ENCODE assay signal across 8 cellular contexts in genomic region chr15:68553994-68554715, GRCh38. TPM values are rescaled to one million over a fixed set of nuclear protein-coding genes. Genes with fewer than 3 reads are reported as not detected.
DNase-seq lines count a peak whose midpoint lies in the region; ATAC-seq and TF ChIP-seq lines count a peak whose summit lies in the region.

No MANE protein-coding gene starts in this region.

- no peaks in the 10 kb centered on the region for H3K36me3 Mint-ChIP-seq in CD4-positive, alpha-beta T cell (ENCODE audit: low read depth)
- no peaks in the 10 kb centered on the region for H3K36me3 Mint-ChIP-seq in natural killer cell treated with Interleukin-12 subunit alpha and Interleukin-12 subunit beta and Interleukin-15 and Interleukin-18, amount 100 ng/mL, for 72 hours

- no peaks in the 10 kb centered on the region for H3K36me3 ChIP-seq in tibial artery

- TF ChIP-seq CTCF in CD4-positive, alpha-beta T cell (IDR thresholded peaks at IDR 0.05): peak; percentile 71
- TF ChIP-seq CTCF in epithelial cell of proximal tubule (conservative IDR thresholded peaks at IDR 0.05; ENCODE audit: low read depth, low read length) (peak; percentile 82), tibial artery (IDR thresholded peaks at IDR 0.05) (peak; percentile 60 to 69)

- ATAC-seq in CD4-positive, alpha-beta T cell (ENCODE audit: poor library complexity): no peak
- ATAC-seq in natural killer cell treated with Interleukin-12 subunit alpha and Interleukin-12 subunit beta and Interleukin-15 and Interleukin-18, amount 100 ng/mL, for 72 hours: peak in 1 of 2 donors; percentile 6
- ATAC-seq in HG02798 (IDR thresholded peaks at IDR 0.05; ENCODE audit: poor library complexity, unreplicated experiment): no peak

- peaks cover 7% of the 10 kb centered on the region for H3K4me1 Mint-ChIP-seq in CD4-positive, alpha-beta T cell (ENCODE audit: low read depth)
- peaks cover 6% of the 10 kb centered on the region in 2 donors for H3K4me1 Mint-ChIP-seq in natural killer cell treated with Interleukin-12 subunit alpha and Interleukin-12 subunit beta and Interleukin-15 and Interleukin-18, amount 100 ng/mL, for 72 hours (ENCODE audit: low read depth in 2 of 2)

- H3K27me3 ChIP-seq in CD4-positive, alpha-beta T cell (ENCODE audit: control insufficient read depth, insufficient read depth, low read length): peaks cover 30% of the 10 kb centered on the region
- H3K27me3 ChIP-seq in tibial artery: no peaks in the 10 kb centered on the region

- no peaks in the 10 kb centered on the region for H3K9me3 ChIP-seq in CD4-positive, alpha-beta T cell (ENCODE audit: control insufficient read depth, low read length)
- no peaks in the 10 kb centered on the region for H3K9me3 ChIP-seq in tibial artery

- POLR2A ChIA-PET in CD4-positive, alpha-beta T cell (lab: Charles Lee): no interaction called here

- DNase-seq in CD4-positive, alpha-beta T cell: peak; percentile 18 to 59 (median 47)
- DNase-seq in HPDE6-E6E7 (ENCODE audit: extremely low spot score): peak; percentile 45
- peak; percentile 23 for DNase-seq in NOMO-1 treated with dmso at 0.1 percent for 144 hours (lab: John Stamatoyannopoulos, UW; ENCODE audit: unreplicated experiment)
- peak; percentile 61 for DNase-seq in activated CD8-positive, alpha-beta memory T cell treated with anti-CD3 and anti-CD28 coated beads, Interleukin-2, amount 50 U/mL, for 4 hours
- DNase-seq in epithelial cell of proximal tubule (ENCODE audit: low read depth): no peak
- DNase-seq in natural killer cell treated with Interleukin-12 subunit alpha and Interleukin-12 subunit beta and Interleukin-15 and Interleukin-18, amount 100 ng/mL, for 72 hours (ENCODE audit: low spot score): peak; percentile 67
- peak in 1 of 2 donors; percentile 69 for DNase-seq in tibial artery

- no peaks in the 10 kb centered on the region for H3K9me3 Mint-ChIP-seq in CD4-positive, alpha-beta T cell
- no peaks in the 10 kb centered on the region for H3K9me3 Mint-ChIP-seq in natural killer cell treated with Interleukin-12 subunit alpha and Interleukin-12 subunit beta and Interleukin-15 and Interleukin-18, amount 100 ng/mL, for 72 hours

- CTCF ChIA-PET in CD4-positive, alpha-beta T cell (lab: Charles Lee): interaction anchor here (0.6 to 1.2 kb wide), 2 partner anchors 15 to 104 kb away, joined by 3 read pairs; no protein-coding TSS in a partner anchor

- H3K4me1 ChIP-seq in tibial artery: peaks cover 0 to 15% (median 8%) of the 10 kb centered on the region in 4 donors

- H3K27ac ChIP-seq in CD4-positive, alpha-beta T cell (ENCODE audit: low read depth, low read length): no peak overlapping the region
- no peak overlapping the region for H3K27ac ChIP-seq in tibial artery

- intact Hi-C loops in CD4-positive, alpha-beta T cell (cut with DNase I, micrococcal nuclease): loop anchor here in 1 of 2 experiments (5.0 kb wide), 2 partner anchors 247 to 302 kb away; no protein-coding TSS in a partner anchor
- intact Hi-C loops in tibial artery (cut with DNase I; ENCODE audit: low total_unique reads): loop anchor here (10.0 kb wide), 1 partner anchor 249 kb away; no protein-coding TSS in a partner anchor

- no peak overlapping the region for H3K27ac Mint-ChIP-seq in CD4-positive, alpha-beta T cell
- no peak overlapping the region for H3K27ac Mint-ChIP-seq in natural killer cell treated with Interleukin-12 subunit alpha and Interleukin-12 subunit beta and Interleukin-15 and Interleukin-18, amount 100 ng/mL, for 72 hours

- peaks cover 74% of the 10 kb centered on the region for H3K27me3 Mint-ChIP-seq in CD4-positive, alpha-beta T cell
- peaks cover 46 to 53% of the 10 kb centered on the region in 2 donors for H3K27me3 Mint-ChIP-seq in natural killer cell treated with Interleukin-12 subunit alpha and Interleukin-12 subunit beta and Interleukin-15 and Interleukin-18, amount 100 ng/mL, for 72 hours

- H3K4me3 ChIP-seq in epithelial cell of proximal tubule (ENCODE audit: low read depth, low read length) (no peak overlapping the region), tibial artery (no peak overlapping the region)

- no peak overlapping the region for H3K4me3 Mint-ChIP-seq in CD4-positive, alpha-beta T cell
- no peak overlapping the region for H3K4me3 Mint-ChIP-seq in natural killer cell treated with Interleukin-12 subunit alpha and Interleukin-12 subunit beta and Interleukin-15 and Interleukin-18, amount 100 ng/mL, for 72 hours

RNA-seq across cellular contexts. Expression of gene CORO2B, which starts 24.6 kb away (rescaled TPM):
- not detected for total RNA-seq in CD4-positive, alpha-beta T cell
- 13.5 and 18.3 TPM in 2 replicates for total RNA-seq in epithelial cell of proximal tubule
- not detected for total RNA-seq in natural killer cell treated with Interleukin-12 subunit alpha and Interleukin-12 subunit beta and Interleukin-15 and Interleukin-18, amount 100 ng/mL, for 72 hours

Comparison
In these comparisons a context has a peak if more than half of its experiments do, and no peak if none do; other contexts are left out.
1. RNA of gene CORO2B, which starts 24.6 kb away (total RNA-seq): 13.5 to 18.3 TPM in epithelial cell of proximal tubule; not detected in CD4-positive, alpha-beta T cell and not detected in natural killer cell treated with Interleukin-12 subunit alpha and Interleukin-12 subunit beta and Interleukin-15 and Interleukin-18, amount 100 ng/mL, for 72 hours; every median in the first group is over 10 times any median in the second.
2. Peak in every context shown above with its lines, with median percentiles within 50 percentile points of each other: CTCF ChIP-seq.